1 cellular context compared by ENCODE assay signal in genomic region chr16:84603115-84603816, GRCh38.
TF ChIP-seq lines count a peak whose summit lies in the region.

No MANE protein-coding gene starts in this region.

TF ChIP-seq in HepG2, 621 proteins besides CTCF, POLR2A, EP300 and RAD21 (continued from another document):
- TF ChIP-seq ZBTB33 (CRISPR knock-in tag; IDR thresholded peaks at IDR 0.05) (peak; percentile 89), TAF15 (IDR thresholded peaks at IDR 0.05; ENCODE audit: low read depth, low read length, poor library complexity, severe bottlenecking) (no peak)
